ENCODE assay signal across 8 cellular contexts in the genomic region with DNA sequence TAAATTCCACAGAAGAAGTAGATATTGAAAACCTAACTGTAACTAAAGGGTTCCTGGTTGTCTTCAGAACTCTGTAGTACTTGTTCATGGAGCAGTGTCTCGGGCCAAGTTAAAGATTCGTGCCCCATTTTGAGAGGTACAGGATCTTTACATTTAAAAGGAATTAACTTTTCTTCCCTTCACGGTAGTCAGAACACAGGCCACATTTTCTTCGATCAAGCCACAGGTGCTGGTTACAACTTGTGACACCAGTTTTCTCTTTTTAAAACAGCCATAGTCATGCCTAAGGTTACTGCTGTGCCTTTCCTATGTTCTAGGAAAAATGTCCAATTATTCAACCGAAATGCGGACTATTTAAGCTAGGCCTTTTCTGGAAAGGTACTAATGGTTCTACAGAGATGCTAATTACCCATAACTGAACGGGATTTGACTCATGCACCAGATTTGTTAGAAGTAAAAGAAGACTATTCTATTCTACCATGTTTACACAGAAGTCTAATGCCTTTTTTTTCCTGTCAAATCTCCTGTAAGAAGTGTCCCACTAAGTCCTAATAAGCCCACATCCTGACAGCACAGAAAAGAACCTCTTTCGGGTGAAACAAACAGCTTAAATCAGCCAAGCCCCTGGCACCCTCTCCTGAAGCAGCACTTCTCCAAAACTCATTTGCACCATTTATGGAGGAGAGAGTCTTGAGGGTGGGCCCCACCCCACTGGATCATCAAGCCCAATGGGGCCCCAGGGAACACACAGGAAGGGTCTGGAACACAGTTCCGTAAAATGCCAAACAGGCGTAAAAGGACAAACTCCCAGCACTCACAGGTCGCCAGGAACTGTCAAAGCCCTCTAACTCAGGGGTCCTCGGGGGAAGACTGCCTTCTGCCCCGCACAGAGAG. TPM values are rescaled to one million over a fixed set of nuclear protein-coding genes. Genes with fewer than 3 reads are reported as not detected.
DNase-seq lines count a peak whose midpoint lies in the region; ATAC-seq and TF ChIP-seq lines count a peak whose summit lies in the region.

No MANE protein-coding gene starts in this region.

- H3K36me3 ChIP-seq in mesendoderm (ENCODE audit: control insufficient read depth, insufficient read depth, low read length) = no peaks in the 10 kb centered on the region
- no peaks in the 10 kb centered on the region for H3K36me3 ChIP-seq in vagina

- H2BK5ac ChIP-seq in mesendoderm (ENCODE audit: low read length) = no peak overlapping the region

- H3K4me3 Mint-ChIP-seq in MCF 10A (ENCODE audit: unreplicated experiment) = peak overlapping the region; percentile 79

- intact Hi-C loops in Right ventricle myocardium inferior (cut with DNase I) (no loop called here), left cardiac atrium (cut with DNase I) (loop anchor here in 1 of 2 donors (5.0 kb wide), 1 partner anchor 92 kb away; no protein-coding TSS in a partner anchor), MCF 10A (cut with micrococcal nuclease) (no loop called here), vagina (cut with DNase I) (no loop called here)

- no peak overlapping the region for H3K23ac ChIP-seq in mesendoderm (ENCODE audit: low read length)

- H4K8ac ChIP-seq in mesendoderm (ENCODE audit: low read depth, low read length) = no peak overlapping the region

- H3K18ac ChIP-seq in mesendoderm (ENCODE audit: low read length) = no peak overlapping the region

- H3K27me3 ChIP-seq in mesendoderm (ENCODE audit: insufficient read depth, low read length, poor library complexity) (no peaks in the 10 kb centered on the region), vagina (no peaks in the 10 kb centered on the region)

- H3K79me2 ChIP-seq in mesendoderm (ENCODE audit: control insufficient read depth, insufficient read depth, low read length) = peaks cover 28% of the 10 kb centered on the region

- no peak for TF ChIP-seq CTCF in MCF 10A (IDR thresholded peaks at IDR 0.05; ENCODE audit: unreplicated experiment)
- TF ChIP-seq CTCF in vagina (IDR thresholded peaks at IDR 0.05) = no peak

- H2AK5ac ChIP-seq in mesendoderm (ENCODE audit: low read length) = no peak overlapping the region

- peaks cover 15% of the 10 kb centered on the region for H3K79me1 ChIP-seq in mesendoderm (ENCODE audit: low read length)

- H3K9me3 ChIP-seq in vagina = no peaks in the 10 kb centered on the region

- no peak overlapping the region for H3K27ac Mint-ChIP-seq in MCF 10A (ENCODE audit: low read depth, unreplicated experiment)

- no peak overlapping the region for H4K5ac ChIP-seq in mesendoderm (ENCODE audit: low read length)

- H3K4ac ChIP-seq in mesendoderm (ENCODE audit: low read depth, low read length) = no peak overlapping the region

- no peak overlapping the region for H2BK120ac ChIP-seq in mesendoderm (ENCODE audit: low read depth, low read length)

- peak overlapping the region; percentile 78 for H3K4me2 ChIP-seq in mesendoderm (ENCODE audit: low read length)

- no peaks in the 10 kb centered on the region for H3K36me3 Mint-ChIP-seq in MCF 10A (ENCODE audit: insufficient read depth, unreplicated experiment)

- no peak overlapping the region for H2BK15ac ChIP-seq in mesendoderm (replicated peaks; ENCODE audit: low read depth)

- H3K27me3 Mint-ChIP-seq in MCF 10A (ENCODE audit: insufficient read depth, unreplicated experiment) = no peaks in the 10 kb centered on the region

- H3K4me3 ChIP-seq in mesendoderm (ENCODE audit: low read length) = peak overlapping the region; percentile 90
- H3K4me3 ChIP-seq in vagina = peak overlapping the region; percentile 72 to 77

- DNase-seq in Right ventricle myocardium inferior (ENCODE audit: missing footprints) = peak; percentile 71
- no peak for DNase-seq in left cardiac atrium
- no peak for DNase-seq in MCF 10A (ENCODE audit: unreplicated experiment)
- DNase-seq in mesendoderm = no peak
- no peak for DNase-seq in vagina (ENCODE audit: extremely low spot score in 2 of 2)
- no peak for DNase-seq in COR-L47 (lab: John Stamatoyannopoulos, UW)
- DNase-seq in mesenteric fat pad (ENCODE audit: low spot score) = no peak
- no peak for DNase-seq in A172 (ENCODE audit: low spot score)

- WGBS in mesendoderm (ENCODE audit: extremely low coverage, insufficient coverage, low lambda C conversion rate) = no CpG with 5 or more reads among the region's 13 CpGs

- H3K9ac ChIP-seq in mesendoderm (ENCODE audit: low read length) = peak overlapping the region; percentile 95

- CTCF ChIA-PET in MCF 10A (lab: Yijun Ruan, JAX) = interaction anchor here (0.7 to 1.9 kb wide), 7 partner anchors 91 to 277 kb away, joined by 3 to 10 read pairs (median 3); no protein-coding TSS in a partner anchor

- H3K27ac ChIP-seq in mesendoderm (ENCODE audit: low read depth, low read length) (no peak overlapping the region), vagina (peak overlapping the region; percentile 91)

- ATAC-seq in Right ventricle myocardium inferior = no peak
- ATAC-seq in left cardiac atrium = no peak

- TSS peak; percentile 19 for BruUV-seq in MCF 10A (replicated peaks; lab: Mats Ljungman, UMichigan)

- POLR2A ChIA-PET in MCF 10A (lab: Yijun Ruan, JAX) = interaction anchor here (0.6 to 1.7 kb wide), 7 partner anchors 8 to 324 kb away, joined by 3 to 5 read pairs (median 3); no protein-coding TSS in a partner anchor

- H3K4me1 ChIP-seq in mesendoderm (ENCODE audit: control insufficient read depth, low read depth, low read length) (peaks cover 15% of the 10 kb centered on the region), vagina (peaks cover 54% of the 10 kb centered on the region)

- no peaks in the 10 kb centered on the region for H3K9me3 Mint-ChIP-seq in MCF 10A (ENCODE audit: unreplicated experiment)

- no peak for TF ChIP-seq POLR2A in vagina (IDR thresholded peaks at IDR 0.05)

- H3K4me1 Mint-ChIP-seq in MCF 10A (ENCODE audit: insufficient read depth, unreplicated experiment) = peaks cover 44% of the 10 kb centered on the region

- H3K56ac ChIP-seq in mesendoderm (ENCODE audit: low read length) = peak overlapping the region; percentile 82

RNA-seq across cellular contexts. Expression of gene LRIG1, which starts 1.9 kb away (rescaled TPM):
- total RNA-seq in Right ventricle myocardium inferior = 93.8 TPM
- total RNA-seq in left cardiac atrium = 100 to 1,000 TPM in 1 of 2 donors, 10 to 100 TPM in 1; 88.8 to 115 TPM
- 15.2 and 17.2 TPM in 2 replicates for total RNA-seq in MCF 10A (2022)
- 10.9 TPM for polyA plus RNA-seq in mesendoderm (2013, experiment 1 of 2)
- polyA plus RNA-seq in mesendoderm (2013, experiment 2 of 2) = 12.6 TPM
- total RNA-seq in vagina = 30.7 TPM
- 25.2 TPM for total RNA-seq in mesenteric fat pad
- total RNA-seq in A172 (2014; rRNA removed; shearing (Covaris generic)) = 26.7 and 32.0 TPM in 2 replicates
